21 cellular contexts compared by ENCODE assay signal in the genomic region with DNA sequence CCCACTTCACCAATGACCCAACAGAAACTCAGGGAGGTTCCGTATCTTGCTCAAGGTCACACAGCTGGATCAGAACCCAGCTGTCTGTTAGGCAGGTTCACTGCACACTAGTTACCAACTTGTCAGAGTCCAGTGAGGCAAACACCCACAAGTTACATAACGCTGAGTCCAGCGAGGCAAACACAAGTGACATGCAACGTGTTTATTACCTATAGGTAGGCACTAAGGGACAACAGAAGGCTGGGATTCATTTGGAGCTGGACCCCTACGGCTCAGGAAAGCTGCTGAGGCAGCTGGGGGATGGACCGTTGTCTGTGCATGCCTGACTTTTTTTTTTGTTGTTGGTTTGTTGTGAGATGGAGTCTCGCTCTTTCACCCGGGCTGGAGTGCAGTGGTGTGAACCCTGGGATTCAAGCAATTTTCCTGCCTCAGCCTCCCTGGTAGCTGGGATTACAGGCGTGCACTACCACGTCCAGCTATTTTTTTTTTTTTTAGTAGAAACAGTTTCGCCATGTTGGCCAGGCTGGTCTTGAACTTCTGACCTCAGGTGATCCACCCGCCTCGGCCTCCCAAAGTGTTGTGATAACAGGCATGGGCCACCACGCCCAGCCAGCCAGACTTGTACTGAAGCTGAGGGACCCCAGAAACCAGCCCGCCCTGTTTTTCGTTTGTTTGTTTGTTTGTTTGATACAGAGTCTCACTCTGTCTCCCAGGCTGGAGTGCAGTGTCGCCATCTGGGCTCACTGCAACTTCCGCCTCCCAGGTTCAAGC. TPM values are rescaled to one million over a fixed set of nuclear protein-coding genes. Genes with fewer than 3 reads are reported as not detected.
A peak's percentile ranks its signal among the peaks of the same experiment; 100 is the strongest.
DNase-seq lines count a peak whose midpoint lies in the region; ATAC-seq, FAIRE-seq and TF ChIP-seq lines count a peak whose summit lies in the region.
"Had no signal": no experiment of that assay in that cellular context is flagged by ENCODE, and none has a peak within 500 bp of the region (broad histone marks: within the 10 kb centered on the region; RNA-seq: fewer than 3 reads in every experiment).

No MANE protein-coding gene starts in this region.

- no peak overlapping the region for H4K5ac ChIP-seq in H1 (ENCODE audit: insufficient read length, low read depth, low read length)

- H3K36me3 Mint-ChIP-seq in activated naive CD8-positive, alpha-beta T cell = no peaks in the 10 kb centered on the region
- peaks cover 4% of the 10 kb centered on the region for H3K36me3 Mint-ChIP-seq in activated naive CD8-positive, alpha-beta T cell treated with anti-CD3 and anti-CD28 coated beads for 36 hours
- H3K36me3 Mint-ChIP-seq in type B pancreatic cell = peaks cover 4% of the 10 kb centered on the region

- H3K9ac ChIP-seq in H1 (replicated peaks in 1 of 4; ENCODE audit: extremely low read depth in 1 of 4, low read depth in 3 of 4, low read length in 3 of 4) = no peak overlapping the region
- H3K9ac ChIP-seq in mucosa of rectum (ENCODE audit: low read depth in 1 of 2, low read length in 2 of 2) = peak overlapping the region; percentile 35 to 74
- H3K9ac ChIP-seq in mammary epithelial cell (ENCODE audit: insufficient read depth, low read length) = no peak overlapping the region

- no peak overlapping the region for H3K23ac ChIP-seq in H1 (ENCODE audit: insufficient read length)

- no peak overlapping the region for H2BK20ac ChIP-seq in H1 (ENCODE audit: low read length)

- H3K27ac ChIP-seq in H1 (ENCODE audit: low read depth, low read length) (no peak overlapping the region), mucosa of rectum (ENCODE audit: low read depth in 2 of 2, low read length in 2 of 2) (peak overlapping the region; percentile 78 to 81), mammary epithelial cell (ENCODE audit: insufficient read depth, low read depth, low read length) (no peak overlapping the region), heart left ventricle (no peak overlapping the region)
- H3K27ac ChIP-seq: HL-60, upper lobe of right lung had no signal

- in situ Hi-C loops in mammary epithelial cell (cut with MboI; ENCODE audit: low sequenced_read_pairs in 2 of 2) = loop anchor here in 1 of 2 donors (25.0 kb wide), 1 partner anchor 264 kb away; a partner anchor contains a TSS

- intact Hi-C loops in mammary epithelial cell (cut with micrococcal nuclease) = no loop called here
- intact Hi-C loops in heart left ventricle (cut with DNase I) = loop anchor here in 6 of 10 donors (5.0 to 10.0 kb wide), 7 partner anchors 49 to 114 kb away; a partner anchor contains a TSS

- no peak for DNase-seq in activated naive CD8-positive, alpha-beta T cell treated with anti-CD3 and anti-CD28 coated beads for 36 hours
- DNase-seq in H1 (ENCODE audit: low read depth in 1 of 2, low spot score in 2 of 2) = no peak
- DNase-seq in type B pancreatic cell (ENCODE audit: extremely low spot score, unreplicated experiment) = no peak
- no peak for DNase-seq in mammary epithelial cell
- no peak for DNase-seq in heart left ventricle
- no peak for DNase-seq in Ammon's horn (ENCODE audit: low spot score)
- DNase-seq: 8988T; activated CD4-positive, alpha-beta T cell treated with anti-CD3 and anti-CD28 coated beads for 36 hours; COR-L47; MG63; NCI-H1436 treated with DMSO at 0.1 percent for 48 hours; NCI-H526 treated with DMSO at 0.1 percent for 48 hours; stimulated activated CD8-positive, alpha-beta memory T cell treated with anti-CD3 and anti-CD28 coated beads, Interleukin-4, amount 100 ng/mL, for 48 hours; SW 1271; upper lobe of right lung had no signal

- peak overlapping the region; percentile 31 for H3K4me3 Mint-ChIP-seq in activated naive CD8-positive, alpha-beta T cell
- H3K4me3 Mint-ChIP-seq in activated naive CD8-positive, alpha-beta T cell treated with anti-CD3 and anti-CD28 coated beads for 36 hours = no peak overlapping the region
- peak overlapping the region; percentile 70 for H3K4me3 Mint-ChIP-seq in type B pancreatic cell
- H3K4me3 Mint-ChIP-seq: activated naive CD4-positive, alpha-beta T cell treated with anti-CD3 and anti-CD28 coated beads, Interleukin-2, amount 50 U/mL, for 24 hours had no signal

- no peak overlapping the region; the same call in 1 of the 2 replicates for H2BK15ac ChIP-seq in H1 (ENCODE audit: low read length)

- H3K4me2 ChIP-seq in H1 (ENCODE audit: insufficient read depth in 1 of 2, low read depth in 2 of 2, low read length in 2 of 2) (0 out of 4 replicates have a peak overlapping the region, but pooled peaks of 1 of the 2 experiments have one; percentile 37), mammary epithelial cell (ENCODE audit: insufficient read depth, low read depth, low read length) (no peak overlapping the region)

- H3K4me1 ChIP-seq in H1 (replicated peaks in 1 of 4; ENCODE audit: control insufficient read depth in 3 of 4, insufficient read depth in 4 of 4, low read length in 3 of 4) (peaks cover 0 to 8% (median 6%) of the 10 kb centered on the region in 4 experiments; a peak in 6 of 7 replicates), mucosa of rectum (ENCODE audit: control insufficient read depth in 2 of 2, insufficient read depth in 2 of 2, low read length in 2 of 2) (peaks cover 18 to 28% of the 10 kb centered on the region in 2 donors), mammary epithelial cell (ENCODE audit: insufficient read depth, low read length) (peaks cover 20% of the 10 kb centered on the region), heart left ventricle (peaks cover 0 to 35% (median 21%) of the 10 kb centered on the region in 12 donors)

- dilution Hi-C loops in mammary epithelial cell (cut with HindIII; ENCODE audit: low sequenced_read_pairs) = no loop called here

- H3K79me1 ChIP-seq in H1 (ENCODE audit: low read depth, low read length) = no peaks in the 10 kb centered on the region

- no peak overlapping the region for H2AK5ac ChIP-seq in H1 (ENCODE audit: low read depth, low read length)

- peaks cover 8% of the 10 kb centered on the region for H3K23me2 ChIP-seq in H1 (ENCODE audit: low read depth, low read length)

- peak overlapping the region; percentile 0 for H4K91ac ChIP-seq in H1 (replicated peaks; ENCODE audit: insufficient read length, low read length)

- H2BK12ac ChIP-seq in H1 (ENCODE audit: low read depth, low read length) = no peak overlapping the region

- TF ChIP-seq RAD21 in H1 (IDR thresholded peaks at IDR 0.05 in 1 of 2, conservative IDR thresholded peaks at IDR 0.05 in 1 of 2; ENCODE audit: low read depth in 2 of 2, low read length in 2 of 2) = no peak

- peak overlapping the region; percentile 28 for H3K27ac Mint-ChIP-seq in activated naive CD8-positive, alpha-beta T cell
- no peak overlapping the region for H3K27ac Mint-ChIP-seq in activated naive CD8-positive, alpha-beta T cell treated with anti-CD3 and anti-CD28 coated beads for 36 hours
- H3K27ac Mint-ChIP-seq in type B pancreatic cell = peak overlapping the region; percentile 9
- H3K27ac Mint-ChIP-seq: activated naive CD4-positive, alpha-beta T cell treated with anti-CD3 and anti-CD28 coated beads, Interleukin-2, amount 50 U/mL, for 24 hours had no signal

- H3K9me3 Mint-ChIP-seq in activated naive CD8-positive, alpha-beta T cell (ENCODE audit: low read depth) = no peaks in the 10 kb centered on the region
- no peaks in the 10 kb centered on the region for H3K9me3 Mint-ChIP-seq in activated naive CD8-positive, alpha-beta T cell treated with anti-CD3 and anti-CD28 coated beads for 36 hours
- no peaks in the 10 kb centered on the region for H3K9me3 Mint-ChIP-seq in type B pancreatic cell
- H3K9me3 Mint-ChIP-seq: activated naive CD4-positive, alpha-beta T cell treated with anti-CD3 and anti-CD28 coated beads, Interleukin-2, amount 50 U/mL, for 24 hours had no signal

- no peak overlapping the region for H3K4ac ChIP-seq in H1 (replicated peaks; ENCODE audit: insufficient read length, low read depth, low read length)

- H3K36me3 ChIP-seq in H1 (ENCODE audit: control insufficient read depth in 2 of 4, insufficient read depth in 4 of 4, low read length in 3 of 4) (no peaks in the 10 kb centered on the region), mucosa of rectum (ENCODE audit: control insufficient read depth in 2 of 2, insufficient read depth in 2 of 2, low read length in 2 of 2) (peaks cover 8 to 12% of the 10 kb centered on the region in 2 donors), mammary epithelial cell (ENCODE audit: insufficient read depth, low read length) (no peaks in the 10 kb centered on the region), heart left ventricle (peaks cover 0 to 15% (median 3%) of the 10 kb centered on the region in 9 donors)

- peaks cover 0 to 2% of the 10 kb centered on the region in 2 experiments for H4K20me1 ChIP-seq in H1 (replicated peaks in 1 of 2; ENCODE audit: control insufficient read depth in 1 of 2, insufficient read depth in 2 of 2, low read length in 2 of 2)
- no peaks in the 10 kb centered on the region for H4K20me1 ChIP-seq in mammary epithelial cell (ENCODE audit: insufficient read depth, low read length)

- peak overlapping the region; percentile 35; the same call in 1 of the 2 replicates for H4K8ac ChIP-seq in H1 (ENCODE audit: extremely low read depth, insufficient read depth, low read length)

- H2BK120ac ChIP-seq in H1 (replicated peaks; ENCODE audit: low read depth, low read length) = no peak overlapping the region

- CTCF ChIA-PET in H1 (lab: Charles Lee; ENCODE audit: partially characterized antibody) (interaction anchor here (0.6 to 1.4 kb wide), 8 partner anchors 37 to 154 kb away, joined by 3 to 5 read pairs (median 4); no protein-coding TSS in a partner anchor), mammary epithelial cell (lab: Charles Lee; ENCODE audit: low non-redundant PET) (no interaction called here)

- no peak overlapping the region for H2BK5ac ChIP-seq in H1 (ENCODE audit: low read depth, low read length)

- no peak for ATAC-seq in heart left ventricle
- ATAC-seq: activated CD4-positive, alpha-beta T cell treated with anti-CD3 and anti-CD28 coated beads for 36 hours; upper lobe of right lung had no signal

- no peaks in the 10 kb centered on the region for H3K9me3 ChIP-seq in H1 (ENCODE audit: insufficient read depth in 2 of 2, low read depth in 1 of 2, low read length in 1 of 2)
- H3K9me3 ChIP-seq in mucosa of rectum (ENCODE audit: control insufficient read depth in 2 of 2, low read length in 2 of 2) = no peaks in the 10 kb centered on the region
- no peaks in the 10 kb centered on the region for H3K9me3 ChIP-seq in mammary epithelial cell (replicated peaks; ENCODE audit: insufficient read depth, low read length)
- H3K9me3 ChIP-seq in heart left ventricle = no peaks in the 10 kb centered on the region
- H3K9me3 ChIP-seq: MG63, upper lobe of right lung had no signal

- TF ChIP-seq EP300 in H1 (IDR thresholded peaks at IDR 0.05; ENCODE audit: borderline replicate concordance in 1 of 2, low read depth in 2 of 2, low read length in 2 of 2) = no peak

- H3K27me3 ChIP-seq in H1 (replicated peaks in 1 of 4; ENCODE audit: control insufficient read depth in 3 of 4, extremely low read depth in 1 of 4, insufficient read depth in 3 of 4, low read length in 3 of 4) (peaks cover 0 to 4% (median under 1%) of the 10 kb centered on the region in 4 experiments; a peak in 3 of 7 replicates), mucosa of rectum (ENCODE audit: control insufficient read depth in 2 of 2, insufficient read depth in 2 of 2, low read length in 2 of 2) (no peaks in the 10 kb centered on the region), mammary epithelial cell (ENCODE audit: insufficient read depth, low read length) (no peaks in the 10 kb centered on the region), heart left ventricle (no peaks in the 10 kb centered on the region)
- H3K27me3 ChIP-seq: MG63, upper lobe of right lung had no signal

- H3K4me1 Mint-ChIP-seq in activated naive CD8-positive, alpha-beta T cell (ENCODE audit: low read depth) = peaks cover 22% of the 10 kb centered on the region
- H3K4me1 Mint-ChIP-seq in activated naive CD8-positive, alpha-beta T cell treated with anti-CD3 and anti-CD28 coated beads for 36 hours = peaks cover 21% of the 10 kb centered on the region
- peaks cover 14% of the 10 kb centered on the region for H3K4me1 Mint-ChIP-seq in type B pancreatic cell (ENCODE audit: unreplicated experiment)

- H3K4me3 ChIP-seq in H1 (ENCODE audit: extremely low read depth in 1 of 4, insufficient read depth in 2 of 4, low read depth in 3 of 4, low read length in 4 of 4) (no peak overlapping the region), mucosa of rectum (ENCODE audit: low read length in 2 of 2) (peak overlapping the region; percentile 45 to 72), mammary epithelial cell (replicated peaks in 1 of 3; ENCODE audit: insufficient read depth in 1 of 3, low read depth in 2 of 3, low read length in 3 of 3) (no peak overlapping the region), heart left ventricle (no peak overlapping the region)
- H3K4me3 ChIP-seq: MG63, upper lobe of right lung had no signal

- WGBS in H1 (ENCODE audit: extremely low coverage in 1 of 2, insufficient coverage in 1 of 2, insufficient read length in 1 of 2, insufficient replicate concordance in 2 of 2, low coverage in 1 of 2, low lambda C conversion rate in 2 of 2, missing lambda C conversion rate in 1 of 2), 2 experiments = 90% methylated on average over 18 of the region's 18 CpGs; no CpG with 5 or more reads in 1 of the 2 experiments
- 88% methylated on average over 18 of the region's 18 CpGs for WGBS in mammary epithelial cell (ENCODE audit: low coverage, missing lambda C conversion rate)
- WGBS in heart left ventricle, 4 donors = 75 to 85% (median 82%) methylated on average over 18 of the region's 18 CpGs

- no peak for FAIRE-seq in H1 (lab: Jason Lieb, UNC)

- POLR2A ChIA-PET in H1 (lab: Charles Lee; ENCODE audit: partially characterized antibody) = interaction anchor here (0.5 to 1.1 kb wide), 4 partner anchors 9 to 142 kb away, joined by 3 to 4 read pairs (median 3); no protein-coding TSS in a partner anchor

- TF ChIP-seq POLR2A in H1 (IDR thresholded peaks at IDR 0.05; ENCODE audit: control extremely low read depth in 1 of 2, low read depth in 2 of 2, low read length in 2 of 2) (no peak), heart left ventricle (IDR thresholded peaks at IDR 0.05) (no peak)

- H3K14ac ChIP-seq in H1 (ENCODE audit: insufficient read length) = no peak overlapping the region

- no peak overlapping the region for H3K56ac ChIP-seq in H1 (replicated peaks; ENCODE audit: insufficient read length, low read depth, low read length)

- no peaks in the 10 kb centered on the region for H3K27me3 Mint-ChIP-seq in activated naive CD8-positive, alpha-beta T cell
- H3K27me3 Mint-ChIP-seq in activated naive CD8-positive, alpha-beta T cell treated with anti-CD3 and anti-CD28 coated beads for 36 hours = no peaks in the 10 kb centered on the region
- H3K27me3 Mint-ChIP-seq in type B pancreatic cell = peaks cover 10% of the 10 kb centered on the region
- H3K27me3 Mint-ChIP-seq: activated CD4-positive, alpha-beta T cell treated with anti-CD3 and anti-CD28 coated beads for 36 hours had no signal

- H2AFZ ChIP-seq in H1 (ENCODE audit: low read length) (no peak overlapping the region), mammary epithelial cell (ENCODE audit: low read depth, low read length) (no peak overlapping the region)

- H3K79me2 ChIP-seq in H1 (ENCODE audit: control insufficient read depth in 1 of 2, insufficient read depth in 2 of 2, low read length in 2 of 2) (peaks cover 0 to 3% of the 10 kb centered on the region in 2 experiments; a peak in 1 of 4 replicates), mammary epithelial cell (ENCODE audit: insufficient read depth, low read length) (peaks cover 23% of the 10 kb centered on the region)

- TF ChIP-seq CTCF in H1 (IDR thresholded peaks at IDR 0.05; ENCODE audit: control extremely low read depth in 1 of 3, insufficient read depth in 1 of 3, low read depth in 1 of 3, low read length in 3 of 3) = no peak
- TF ChIP-seq CTCF in type B pancreatic cell (conservative IDR thresholded peaks at IDR 0.05) = no peak
- TF ChIP-seq CTCF in mammary epithelial cell (conservative IDR thresholded peaks at IDR 0.05 in 1 of 2, IDR thresholded peaks at IDR 0.05 in 1 of 2; ENCODE audit: extremely low read depth in 1 of 2, insufficient read depth in 1 of 2, low read depth in 1 of 2, low read length in 2 of 2) = no peak
- no peak for TF ChIP-seq CTCF in heart left ventricle (IDR thresholded peaks at IDR 0.05)

- BruUV-seq in mammary epithelial cell (replicated peaks; lab: Mats Ljungman, UMichigan) = no TSS peak

- no peak overlapping the region for H3K18ac ChIP-seq in H1 (ENCODE audit: extremely low read depth, low read length)

RNA-seq across cellular contexts. Expression of a gene that starts 1.9 kb away (rescaled TPM):
- total RNA-seq in activated naive CD8-positive, alpha-beta T cell treated with anti-CD3 and anti-CD28 coated beads for 36 hours = 10 to 100 TPM; 36.5 to 37.0 TPM
- 31.3 and 33.5 TPM in 2 replicates for total RNA-seq in H1 (2021; fragmentation: NEBNext Ultra II Directional; extraction: Animal tissue kit (Norgen Biotek cat#: 25700))
- polyA plus RNA-seq in H1 (2011; rRNA removed) (17.9 and 21.9 TPM in 2 replicates), mammary epithelial cell (18.8 TPM), heart left ventricle (10 to 100 TPM; 36.2 to 43.7 TPM)
- polyA plus RNA-seq in H1 (2011; cell fraction: cytosol; rRNA removed) = 27.8 TPM
- polyA plus RNA-seq in H1 (2011; cell fraction: nucleus; rRNA removed) = 69.5 TPM
- polyA plus RNA-seq in H1 (2012, experiment 1 of 2) = 19.7 to 31.1 TPM (median 26.9 TPM) in 4 replicates
- 14.4 TPM for polyA plus RNA-seq in H1 (2012, experiment 2 of 2)
- 16.6 TPM for polyA plus RNA-seq in H1 (2013, experiment 1 of 2)
- polyA plus RNA-seq in H1 (2013, experiment 2 of 2) = 14.4 TPM
- polyA minus RNA-seq in H1 (2011; rRNA and poly(A)+ RNA removed) = 18.8 and 19.6 TPM in 2 replicates
- 22.9 TPM for polyA minus RNA-seq in H1 (2011; cell fraction: cytosol; rRNA and poly(A)+ RNA removed)
- 41.0 TPM for polyA minus RNA-seq in H1 (2011; cell fraction: nucleus; rRNA and poly(A)+ RNA removed)
- total RNA-seq in type B pancreatic cell (ENCODE audit: low replicate concordance) (26.6 and 40.7 TPM in 2 replicates), mammary epithelial cell (10 to 100 TPM; 17.2 to 29.9 TPM), heart left ventricle (10 to 100 TPM; 30.9 to 50.0 (median 42.8) TPM)
- polyA minus RNA-seq in mammary epithelial cell = 33.2 TPM

RNA-seq across cellular contexts. Expression of a gene that starts 8.1 kb away (rescaled TPM):
- total RNA-seq in activated naive CD8-positive, alpha-beta T cell treated with anti-CD3 and anti-CD28 coated beads for 36 hours = not detected
- 0.17 TPM in 1 of 2 replicates, not detected in the other for total RNA-seq in H1 (2021; fragmentation: NEBNext Ultra II Directional; extraction: Animal tissue kit (Norgen Biotek cat#: 25700))
- polyA plus RNA-seq in H1 (2011; rRNA removed) = 0.03 and 0.06 TPM in 2 replicates
- polyA plus RNA-seq in H1 (2011; cell fraction: cytosol; rRNA removed) = not detected
- polyA plus RNA-seq in H1 (2011; cell fraction: nucleus; rRNA removed) = not detected
- 0.56 to 0.72 TPM (median 0.66 TPM) in 4 replicates for polyA plus RNA-seq in H1 (2012, experiment 1 of 2)
- 0.12 TPM for polyA plus RNA-seq in H1 (2012, experiment 2 of 2)
- 0.28 TPM for polyA plus RNA-seq in H1 (2013, experiment 1 of 2)
- polyA plus RNA-seq in H1 (2013, experiment 2 of 2) = 0.44 TPM
- polyA minus RNA-seq in H1 (2011; rRNA and poly(A)+ RNA removed) = not detected in 2 replicates
- not detected for polyA minus RNA-seq in H1 (2011; cell fraction: cytosol; rRNA and poly(A)+ RNA removed)
- polyA minus RNA-seq in H1 (2011; cell fraction: nucleus; rRNA and poly(A)+ RNA removed) = not detected
- total RNA-seq in type B pancreatic cell (ENCODE audit: low replicate concordance) = not detected in 2 replicates
- total RNA-seq in mammary epithelial cell = not detected
- not detected for polyA plus RNA-seq in mammary epithelial cell
- not detected for polyA minus RNA-seq in mammary epithelial cell
- under 1 TPM in 2 of 9 donors, not detected in 7; 0.15 to 0.27 TPM for total RNA-seq in heart left ventricle
- under 1 TPM in 1 of 2 donors, not detected in 1; 0.15 TPM for polyA plus RNA-seq in heart left ventricle
- total RNA-seq: activated CD4-positive, alpha-beta T cell treated with anti-CD3 and anti-CD28 coated beads for 36 hours; upper lobe of right lung had no signal
- polyA plus RNA-seq: BJ had no signal

RNA-seq across cellular contexts. Expression of a gene that starts 31.5 kb away (rescaled TPM):
- total RNA-seq in activated naive CD8-positive, alpha-beta T cell treated with anti-CD3 and anti-CD28 coated beads for 36 hours = 1 to 10 TPM in 1 of 2 experiments, under 1 TPM in 1; 0.56 to 1.1 TPM
- 1.7 and 3.3 TPM in 2 replicates for total RNA-seq in H1 (2021; fragmentation: NEBNext Ultra II Directional; extraction: Animal tissue kit (Norgen Biotek cat#: 25700))
- polyA plus RNA-seq in H1 (2011; rRNA removed) (0.89 and 1.2 TPM in 2 replicates), mammary epithelial cell (4.5 TPM), heart left ventricle (under 1 TPM; 0.29 to 0.46 TPM)
- polyA plus RNA-seq in H1 (2011; cell fraction: cytosol; rRNA removed) = 2.8 TPM
- 9.0 TPM for polyA plus RNA-seq in H1 (2011; cell fraction: nucleus; rRNA removed)
- polyA plus RNA-seq in H1 (2012, experiment 1 of 2) = 0.88 to 2.6 TPM (median 2.1 TPM) in 4 replicates
- polyA plus RNA-seq in H1 (2012, experiment 2 of 2) = 1.0 TPM
- 0.85 TPM for polyA plus RNA-seq in H1 (2013, experiment 1 of 2)
- 0.68 TPM for polyA plus RNA-seq in H1 (2013, experiment 2 of 2)
- 2.2 and 2.6 TPM in 2 replicates for polyA minus RNA-seq in H1 (2011; rRNA and poly(A)+ RNA removed)
- polyA minus RNA-seq in H1 (2011; cell fraction: cytosol; rRNA and poly(A)+ RNA removed) = 2.4 TPM
- polyA minus RNA-seq in H1 (2011; cell fraction: nucleus; rRNA and poly(A)+ RNA removed) = 6.1 TPM
- total RNA-seq in type B pancreatic cell (ENCODE audit: low replicate concordance) (0.88 and 4.1 TPM in 2 replicates), mammary epithelial cell (1 to 10 TPM in 1 of 2 donors, under 1 TPM in 1; 0.50 to 9.6 TPM), heart left ventricle (1 to 10 TPM in 2 of 9 donors, under 1 TPM in 6, not detected in 1; 0.42 to 2.4 (median 0.83) TPM)
- polyA minus RNA-seq in mammary epithelial cell = not detected

RNA-seq across cellular contexts. Expression of a gene that starts 50.7 kb away (rescaled TPM):
- 1 to 10 TPM; 9.2 to 9.7 TPM for total RNA-seq in activated naive CD8-positive, alpha-beta T cell treated with anti-CD3 and anti-CD28 coated beads for 36 hours
- 16.1 and 16.3 TPM in 2 replicates for total RNA-seq in H1 (2021; fragmentation: NEBNext Ultra II Directional; extraction: Animal tissue kit (Norgen Biotek cat#: 25700))
- polyA plus RNA-seq in H1 (2011; rRNA removed) (14.5 and 19.7 TPM in 2 replicates), mammary epithelial cell (28.9 TPM), heart left ventricle (10 to 100 TPM in 1 of 2 donors, 1 to 10 TPM in 1; 6.5 to 20.0 TPM)
- polyA plus RNA-seq in H1 (2011; cell fraction: cytosol; rRNA removed) = 16.9 TPM
- 63.8 TPM for polyA plus RNA-seq in H1 (2011; cell fraction: nucleus; rRNA removed)
- 15.8 to 18.7 TPM (median 17.3 TPM) in 4 replicates for polyA plus RNA-seq in H1 (2012, experiment 1 of 2)
- polyA plus RNA-seq in H1 (2012, experiment 2 of 2) = 12.2 TPM
- polyA plus RNA-seq in H1 (2013, experiment 1 of 2) = 20.7 TPM
- polyA plus RNA-seq in H1 (2013, experiment 2 of 2) = 18.9 TPM
- polyA minus RNA-seq in H1 (2011; rRNA and poly(A)+ RNA removed) = 29.2 and 34.5 TPM in 2 replicates
- polyA minus RNA-seq in H1 (2011; cell fraction: cytosol; rRNA and poly(A)+ RNA removed) = 10.1 TPM
- polyA minus RNA-seq in H1 (2011; cell fraction: nucleus; rRNA and poly(A)+ RNA removed) = 29.0 TPM
- total RNA-seq in type B pancreatic cell (ENCODE audit: low replicate concordance) (57.3 and 75.0 TPM in 2 replicates), mammary epithelial cell (10 to 100 TPM; 28.1 to 37.2 TPM), heart left ventricle (10 to 100 TPM in 8 of 9 donors, 1 to 10 TPM in 1; 7.3 to 31.6 (median 17.4) TPM)
- 22.8 TPM for polyA minus RNA-seq in mammary epithelial cell

RNA-seq across cellular contexts. Expression of a gene that starts 55.8 kb away (rescaled TPM):
- total RNA-seq in activated naive CD8-positive, alpha-beta T cell treated with anti-CD3 and anti-CD28 coated beads for 36 hours = not detected
- total RNA-seq in H1 (2021; fragmentation: NEBNext Ultra II Directional; extraction: Animal tissue kit (Norgen Biotek cat#: 25700)) = 5.8 and 7.9 TPM in 2 replicates
- polyA plus RNA-seq in H1 (2011; rRNA removed) (6.7 and 8.1 TPM in 2 replicates), mammary epithelial cell (101 TPM), heart left ventricle (10 to 100 TPM in 1 of 2 donors, 1 to 10 TPM in 1; 9.0 to 22.1 TPM)
- 4.7 TPM for polyA plus RNA-seq in H1 (2011; cell fraction: cytosol; rRNA removed)
- polyA plus RNA-seq in H1 (2011; cell fraction: nucleus; rRNA removed) = 9.8 TPM
- 4.6 to 8.1 TPM (median 4.8 TPM) in 4 replicates for polyA plus RNA-seq in H1 (2012, experiment 1 of 2)
- 18.3 TPM for polyA plus RNA-seq in H1 (2012, experiment 2 of 2)
- 4.9 TPM for polyA plus RNA-seq in H1 (2013, experiment 1 of 2)
- polyA plus RNA-seq in H1 (2013, experiment 2 of 2) = 5.5 TPM
- 3.8 and 4.1 TPM in 2 replicates for polyA minus RNA-seq in H1 (2011; rRNA and poly(A)+ RNA removed)
- polyA minus RNA-seq in H1 (2011; cell fraction: cytosol; rRNA and poly(A)+ RNA removed) = 5.2 TPM
- 11.3 TPM for polyA minus RNA-seq in H1 (2011; cell fraction: nucleus; rRNA and poly(A)+ RNA removed)
- total RNA-seq in type B pancreatic cell (ENCODE audit: low replicate concordance) (41.7 and 72.1 TPM in 2 replicates), mammary epithelial cell (10 to 100 TPM; 12.2 to 70.7 TPM), heart left ventricle (10 to 100 TPM in 6 of 9 donors, 1 to 10 TPM in 3; 8.9 to 29.5 (median 12.6) TPM)
- polyA minus RNA-seq in mammary epithelial cell = 151 TPM
- total RNA-seq: activated CD4-positive, alpha-beta T cell treated with anti-CD3 and anti-CD28 coated beads for 36 hours; lung microvascular endothelial cell had no signal
- polyA plus RNA-seq: BJ had no signal

Comparison
In these comparisons a context has a peak if more than half of its experiments do, and no peak if none do; other contexts are left out.
1. H3K27ac ChIP-seq: peak in mucosa of rectum (2 of 2); none in H1 (single experiment), mammary epithelial cell (single experiment) and heart left ventricle (0 of 12).
2. H3K4me3 ChIP-seq: peak in mucosa of rectum (2 of 2); none in H1 (0 of 4), mammary epithelial cell (0 of 3) and heart left ventricle (0 of 12).
3. H3K9ac ChIP-seq: peak in mucosa of rectum (2 of 2); none in H1 (0 of 4) and mammary epithelial cell (single experiment).